ENCODE assay signal across 10 cellular contexts in genomic region chr14:89427426-89428162, GRCh38. TPM values are rescaled to one million over a fixed set of nuclear protein-coding genes. Genes with fewer than 3 reads are reported as not detected.
A peak's percentile ranks its signal among the peaks of the same experiment; 100 is the strongest.
DNase-seq lines count a peak whose midpoint lies in the region; ATAC-seq and TF ChIP-seq lines count a peak whose summit lies in the region.
"Had no signal": no experiment of that assay in that cellular context is flagged by ENCODE, and none has a peak within 500 bp of the region (broad histone marks: within the 10 kb centered on the region; RNA-seq: fewer than 3 reads in every experiment).

No MANE protein-coding gene starts in this region.

- no peak overlapping the region for H3K4me3 ChIP-seq in CD8-positive, alpha-beta memory T cell (ENCODE audit: low read length)
- H3K4me3 ChIP-seq in Caco-2 (ENCODE audit: low read depth, low read length): no peak overlapping the region
- H3K4me3 ChIP-seq: mucosa of descending colon had no signal

- intact Hi-C loops in Right ventricle myocardium inferior (cut with DNase I) (loop anchor here (10.0 kb wide), 1 partner anchor 337 kb away; no protein-coding TSS in a partner anchor), Caco-2 (cut with micrococcal nuclease; ENCODE audit: unreplicated experiment) (no loop called here)

- TF ChIP-seq CTCF in WTC11 (IDR thresholded peaks at IDR 0.05) (no peak), osteocyte (IDR thresholded peaks at IDR 0.05) (no peak), Caco-2 (IDR thresholded peaks at IDR 0.05; ENCODE audit: insufficient read depth in 1 of 2, low read depth in 1 of 2, low read length in 1 of 2, severe bottlenecking in 1 of 2, unreplicated experiment in 1 of 2) (no peak)

- TF ChIP-seq POLR2A in GM18505 (IDR thresholded peaks at IDR 0.05; ENCODE audit: borderline replicate concordance, extremely low read depth, insufficient read depth, insufficient read length): no peak

- H3K27me3 Mint-ChIP-seq in CD8-positive, alpha-beta memory T cell: no peaks in the 10 kb centered on the region
- H3K27me3 Mint-ChIP-seq in WTC11 (ENCODE audit: low read depth): no peaks in the 10 kb centered on the region
- H3K27me3 Mint-ChIP-seq in osteocyte (ENCODE audit: unreplicated experiment): no peaks in the 10 kb centered on the region
- no peaks in the 10 kb centered on the region for H3K27me3 Mint-ChIP-seq in Caco-2 (ENCODE audit: insufficient read depth, unreplicated experiment)

- BruUV-seq in Caco-2 (replicated peaks; lab: Mats Ljungman, UMichigan): no TSS peak

- H3K36me3 Mint-ChIP-seq in CD8-positive, alpha-beta memory T cell: peaks cover 0 to 7% (median 1%) of the 10 kb centered on the region in 3 donors
- H3K36me3 Mint-ChIP-seq in WTC11 (peaks cover 3% of the 10 kb centered on the region; the same call in 1 of the 2 replicates), osteocyte (ENCODE audit: unreplicated experiment) (peaks cover 1% of the 10 kb centered on the region), Caco-2 (ENCODE audit: insufficient read depth, unreplicated experiment) (no peaks in the 10 kb centered on the region)

- H3K9me3 Mint-ChIP-seq in CD8-positive, alpha-beta memory T cell: peaks cover 0 to 2% (median 0%) of the 10 kb centered on the region in 5 donors
- H3K9me3 Mint-ChIP-seq in WTC11 (no peaks in the 10 kb centered on the region), osteocyte (ENCODE audit: unreplicated experiment) (no peaks in the 10 kb centered on the region), Caco-2 (ENCODE audit: unreplicated experiment) (no peaks in the 10 kb centered on the region)

- H3K4me3 Mint-ChIP-seq in CD8-positive, alpha-beta memory T cell: peak overlapping the region in 3 of 7 donors; percentile 3 to 48 (median 10)
- H3K4me3 Mint-ChIP-seq in WTC11 (no peak overlapping the region), osteocyte (ENCODE audit: unreplicated experiment) (no peak overlapping the region), Caco-2 (ENCODE audit: unreplicated experiment) (no peak overlapping the region)

- CTCF ChIA-PET in CD8-positive, alpha-beta memory T cell (lab: Charles Lee): no interaction called here
- CTCF ChIA-PET in WTC11 (lab: Charles Lee): no interaction called here
- CTCF ChIA-PET in Caco-2 (lab: Charles Lee): no interaction called here

- POLR2A ChIA-PET in CD8-positive, alpha-beta memory T cell (lab: Charles Lee): no interaction called here
- POLR2A ChIA-PET in WTC11 (lab: Charles Lee) (no interaction called here), Caco-2 (lab: Charles Lee) (interaction anchor here (0.6 kb wide), 1 partner anchor 338 kb away, joined by 5 read pairs; no protein-coding TSS in a partner anchor)

- ATAC-seq in WTC11: no peak
- peak; percentile 78 for ATAC-seq in Right ventricle myocardium inferior
- no peak for ATAC-seq in GM18505 (IDR thresholded peaks at IDR 0.05; ENCODE audit: unreplicated experiment)
- ATAC-seq: mucosa of descending colon had no signal

- H3K27ac Mint-ChIP-seq in CD8-positive, alpha-beta memory T cell: peak overlapping the region in 6 of 8 donors; percentile 52 to 96 (median 72)
- H3K27ac Mint-ChIP-seq in WTC11 (peak overlapping the region; percentile 88), osteocyte (ENCODE audit: unreplicated experiment) (peak overlapping the region; percentile 84), Caco-2 (ENCODE audit: unreplicated experiment) (no peak overlapping the region)

- no peak for DNase-seq in CD8-positive, alpha-beta memory T cell
- DNase-seq in WTC11 (ENCODE audit: low spot score) (no peak), Right ventricle myocardium inferior (ENCODE audit: missing footprints) (no peak), osteocyte (ENCODE audit: extremely low spot score, unreplicated experiment) (no peak), Caco-2 (no peak), NCI-H2227 treated with DMSO at 0.1 percent for 48 hours (lab: John Stamatoyannopoulos, UW) (no peak), putamen (ENCODE audit: low spot score) (no peak)
- DNase-seq: activated CD8-positive, alpha-beta memory T cell treated with anti-CD3 and anti-CD28 coated beads, Interleukin-2, amount 50 U/mL, for 48 hours; mucosa of descending colon had no signal

- H3K27ac ChIP-seq in CD8-positive, alpha-beta memory T cell (ENCODE audit: low read depth, low read length): no peak overlapping the region

- no peaks in the 10 kb centered on the region for H3K27me3 ChIP-seq in CD8-positive, alpha-beta memory T cell (ENCODE audit: insufficient read depth, low read length, poor library complexity, severe bottlenecking)
- H3K27me3 ChIP-seq in Caco-2 (replicated peaks; ENCODE audit: control insufficient read depth, insufficient read depth, low read length): no peaks in the 10 kb centered on the region

- H3K36me3 ChIP-seq in CD8-positive, alpha-beta memory T cell (ENCODE audit: insufficient read depth, low read length): no peaks in the 10 kb centered on the region
- H3K36me3 ChIP-seq in Caco-2 (ENCODE audit: control insufficient read depth, insufficient read depth, low read length): no peaks in the 10 kb centered on the region

- no peaks in the 10 kb centered on the region for H3K9me3 ChIP-seq in CD8-positive, alpha-beta memory T cell (ENCODE audit: low read length)
- H3K9me3 ChIP-seq in Caco-2: no peaks in the 10 kb centered on the region
- H3K9me3 ChIP-seq: mucosa of descending colon had no signal

- peaks cover 39% of the 10 kb centered on the region for H3K4me1 ChIP-seq in CD8-positive, alpha-beta memory T cell (ENCODE audit: insufficient read depth, low read length)
- H3K4me1 ChIP-seq in Caco-2: peaks cover 21% of the 10 kb centered on the region

- peaks cover 50 to 86% (median 66%) of the 10 kb centered on the region in 3 donors for H3K4me1 Mint-ChIP-seq in CD8-positive, alpha-beta memory T cell
- peaks cover 79% of the 10 kb centered on the region for H3K4me1 Mint-ChIP-seq in WTC11
- peaks cover 91% of the 10 kb centered on the region for H3K4me1 Mint-ChIP-seq in osteocyte (ENCODE audit: unreplicated experiment)
- H3K4me1 Mint-ChIP-seq in Caco-2 (ENCODE audit: low read depth, unreplicated experiment): peaks cover 7% of the 10 kb centered on the region

TF ChIP-seq in WTC11, 78 proteins besides CTCF, POLR2A, EP300 and RAD21 (continues in another document):
- TF ChIP-seq ATF6 (CRISPR knock-in tag; IDR thresholded peaks at IDR 0.05): no peak
- TF ChIP-seq ZNF281 (CRISPR knock-in tag; IDR thresholded peaks at IDR 0.05): no peak
- no peak for TF ChIP-seq FOXP4 (CRISPR knock-in tag; IDR thresholded peaks at IDR 0.05)

RNA-seq across cellular contexts. Expression of gene FOXN3, which starts 10.6 kb away (rescaled TPM):
- 10 to 100 TPM; 73.9 to 74.8 TPM for total RNA-seq in CD8-positive, alpha-beta memory T cell
- polyA plus RNA-seq in CD8-positive, alpha-beta memory T cell: 136 TPM
- 143 to 170 TPM (median 147 TPM) in 3 replicates for total RNA-seq in WTC11 (2021)
- total RNA-seq in Right ventricle myocardium inferior: 127 TPM
- 120 and 130 TPM in 2 replicates for total RNA-seq in osteocyte
- 20.6 and 24.8 TPM in 2 replicates for total RNA-seq in Caco-2 (2022)
